In the genomic region with DNA sequence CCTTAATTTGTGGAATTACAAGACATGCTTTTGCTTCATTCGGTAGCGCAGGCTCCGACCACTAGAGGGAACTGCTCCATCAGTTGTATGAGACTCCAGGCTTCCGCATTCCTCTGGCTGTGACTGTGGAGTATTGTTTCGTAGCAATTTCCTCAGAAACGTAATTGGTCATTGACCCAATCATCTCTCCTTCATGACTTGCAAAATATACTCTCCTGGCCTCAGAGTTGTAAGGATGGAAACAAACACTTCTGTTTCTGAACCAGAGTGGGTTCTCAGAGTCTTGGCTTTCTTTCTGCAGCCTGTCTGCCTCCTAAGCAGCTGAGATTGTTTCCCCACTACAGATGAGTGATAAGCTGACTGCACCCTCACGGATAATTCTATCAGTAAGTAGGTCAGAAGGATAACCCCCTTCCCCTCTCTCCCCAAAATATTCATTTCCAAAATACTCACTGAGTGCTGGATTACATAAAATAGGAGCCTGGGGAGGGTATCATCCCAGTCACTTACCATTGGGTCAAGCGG, we compare ENCODE assay signal across 8 cellular contexts.
A peak's percentile ranks its signal among the peaks of the same experiment; 100 is the strongest.
DNase-seq lines count a peak whose midpoint lies in the region; ATAC-seq and TF ChIP-seq lines count a peak whose summit lies in the region.

No MANE protein-coding gene starts in this region.

- TF ChIP-seq EP300 in SK-N-SH (IDR thresholded peaks at IDR 0.05; ENCODE audit: borderline replicate concordance in 1 of 2, low read depth in 1 of 2, low read length in 1 of 2), result no peak

- no peaks in the 10 kb centered on the region for H3K9me2 ChIP-seq in SK-N-SH
- no peaks in the 10 kb centered on the region for H3K9me2 ChIP-seq in hepatocyte (replicated peaks; ENCODE audit: insufficient read depth)

- POLR2A ChIA-PET in SK-N-SH (lab: Yijun Ruan, JAX), result no interaction called here

- TF ChIP-seq RAD21 in SK-N-SH (IDR thresholded peaks at IDR 0.05; ENCODE audit: low read length), result peak; percentile 93

- CTCF ChIA-PET in SK-N-SH (lab: Yijun Ruan, JAX), result interaction anchor here (0.6 to 2.6 kb wide), 14 partner anchors 16 to 519 kb away, joined by 3 to 14 read pairs (median 3); no protein-coding TSS in a partner anchor

- H3K36me3 ChIP-seq in SK-N-SH (replicated peaks in 1 of 2; ENCODE audit: control insufficient read depth in 1 of 2, insufficient read depth in 2 of 2, low read length in 1 of 2) (no peaks in the 10 kb centered on the region), hepatocyte (replicated peaks; ENCODE audit: insufficient read depth, low read depth) (no peaks in the 10 kb centered on the region)

- H3F3A ChIP-seq in SK-N-SH (replicated peaks; ENCODE audit: insufficient read depth), result no peaks in the 10 kb centered on the region

- H3K4me2 ChIP-seq in SK-N-SH (peak overlapping the region; percentile 56), hepatocyte (peak overlapping the region; percentile 66)

- peak overlapping the region; percentile 40 for H3K9ac ChIP-seq in SK-N-SH

- H3K4me3 ChIP-seq in NB4 (ENCODE audit: low read depth, low read length) (no peak overlapping the region), SK-N-SH (ENCODE audit: low read depth in 2 of 2, low read length in 1 of 2) (peak overlapping the region; percentile 39 to 40), astrocyte of the cerebellum (ENCODE audit: low read depth, low read length) (peak overlapping the region; percentile 2), hepatocyte (no peak overlapping the region)

- 16% methylated on average over 8 of the region's 8 CpGs for WGBS in SK-N-SH (ENCODE audit: low lambda C conversion rate)
- WGBS in hepatocyte (ENCODE audit: low lambda C conversion rate, missing lambda C conversion rate), result 15% methylated on average over 8 of the region's 8 CpGs

- TF ChIP-seq CTCF in GM13976 (IDR thresholded peaks at IDR 0.05; ENCODE audit: borderline replicate concordance, control extremely low read depth, extremely low read depth, insufficient read depth, missing control alignments) (peak; percentile 74), NB4 (IDR thresholded peaks at IDR 0.05; ENCODE audit: low read depth, low read length) (peak; percentile 94), SK-N-SH (IDR thresholded peaks at IDR 0.05) (peak; percentile 97), astrocyte of the cerebellum (IDR thresholded peaks at IDR 0.05; ENCODE audit: low read depth, low read length, missing control alignments) (peak; percentile 94), hepatocyte (IDR thresholded peaks at IDR 0.05; ENCODE audit: poor library complexity) (peak; percentile 97)

- H3K9me3 ChIP-seq in SK-N-SH (no peaks in the 10 kb centered on the region), hepatocyte (ENCODE audit: low read depth) (no peaks in the 10 kb centered on the region)

- DNase-seq in GM13976 (ENCODE audit: low spot score) (peak; percentile 59), NB4 (ENCODE audit: low read depth) (peak; percentile 84), SK-N-SH (peak; percentile 58), astrocyte of the cerebellum (ENCODE audit: low read depth) (peak; percentile 95), hepatocyte (ENCODE audit: low spot score) (peak; percentile 93), renal cortical epithelial cell (ENCODE audit: low read depth) (peak; percentile 95)
- DNase-seq in effector CD8-positive, alpha-beta T cell (lab: John Stamatoyannopoulos, UW), result no peak

- H3K4me1 ChIP-seq in SK-N-SH (ENCODE audit: control insufficient read depth in 1 of 2, insufficient read depth in 2 of 2, low read depth in 1 of 2, low read length in 1 of 2) (peaks cover 0 to 3% of the 10 kb centered on the region in 2 experiments; a peak in 1 of 4 replicates), hepatocyte (ENCODE audit: insufficient read depth) (no peaks in the 10 kb centered on the region)

- H3K27ac ChIP-seq in SK-N-SH (ENCODE audit: low read depth in 2 of 2, low read length in 1 of 2) (peak overlapping the region in 1 of 2 experiments; percentile 57; a peak in 2 of 4 replicates), hepatocyte (peak overlapping the region; percentile 62)

- ATAC-seq in HG02642 (IDR thresholded peaks at IDR 0.05; ENCODE audit: poor library complexity, unreplicated experiment), result peak; percentile 90

- TF ChIP-seq POLR2A in NB4 (IDR thresholded peaks at IDR 0.05; ENCODE audit: extremely low read depth, insufficient read length), result no peak

- H3K27me3 ChIP-seq in SK-N-SH (ENCODE audit: insufficient read depth), result no peaks in the 10 kb centered on the region
- peaks cover 5% of the 10 kb centered on the region for H3K27me3 ChIP-seq in hepatocyte

- in situ Hi-C loops in GM13976 (cut with MboI; ENCODE audit: low sequenced_read_pairs, unreplicated experiment), result loop anchor here (10.0 kb wide), 1 partner anchor 238 kb away; no protein-coding TSS in a partner anchor
- in situ Hi-C loops in astrocyte of the cerebellum (cut with HindIII; ENCODE audit: low sequenced_read_pairs), result no loop called here

- H4K20me1 ChIP-seq in SK-N-SH (ENCODE audit: insufficient read depth), result no peaks in the 10 kb centered on the region
- H4K20me1 ChIP-seq in hepatocyte (ENCODE audit: insufficient read depth, poor library complexity, severe bottlenecking), result no peaks in the 10 kb centered on the region

- H2AFZ ChIP-seq in SK-N-SH (ENCODE audit: low read depth), result peak overlapping the region; percentile 91
- peak overlapping the region; percentile 54 for H2AFZ ChIP-seq in hepatocyte

- H3K79me2 ChIP-seq in SK-N-SH (ENCODE audit: insufficient read depth) (no peaks in the 10 kb centered on the region), hepatocyte (no peaks in the 10 kb centered on the region)

TF ChIP-seq in SK-N-SH, 30 proteins besides CTCF, POLR2A, EP300 and RAD21 (continues in another document):
- TF ChIP-seq EZH2phosphoT487 (IDR thresholded peaks at IDR 0.05; ENCODE audit: borderline replicate concordance, low read depth) (no peak), MEF2A (IDR thresholded peaks at IDR 0.05; ENCODE audit: borderline replicate concordance, low read depth) (no peak), GATA2 (CRISPR knock-in tag; IDR thresholded peaks at IDR 0.05) (no peak), ELF1 (IDR thresholded peaks at IDR 0.05) (peak; percentile 100), MXI1 (IDR thresholded peaks at IDR 0.05; ENCODE audit: low read depth, low read length) (no peak), TCF12 (IDR thresholded peaks at IDR 0.05) (no peak), FOXM1 (IDR thresholded peaks at IDR 0.05; ENCODE audit: low read depth) (no peak), TEAD4 (IDR thresholded peaks at IDR 0.05; ENCODE audit: borderline replicate concordance, insufficient read depth) (0 out of 2 replicates have a peak, but pooled peaks have one; percentile 19), RFX5 (IDR thresholded peaks at IDR 0.05; ENCODE audit: low read length) (no peak), FOSL2 (IDR thresholded peaks at IDR 0.05; ENCODE audit: borderline replicate concordance, low read depth) (no peak), SMC3 (IDR thresholded peaks at IDR 0.05; ENCODE audit: low read depth, low read length) (peak; percentile 79), SIN3A (IDR thresholded peaks at IDR 0.05; ENCODE audit: borderline replicate concordance, low read depth, low read length) (peak; percentile 49; the same call in 1 of the 2 replicates), NRF1 (IDR thresholded peaks at IDR 0.05; ENCODE audit: low read depth, low read length) (no peak), YY1 (IDR thresholded peaks at IDR 0.05; ENCODE audit: low read depth) (no peak)
- TF ChIP-seq, protein P1, sequence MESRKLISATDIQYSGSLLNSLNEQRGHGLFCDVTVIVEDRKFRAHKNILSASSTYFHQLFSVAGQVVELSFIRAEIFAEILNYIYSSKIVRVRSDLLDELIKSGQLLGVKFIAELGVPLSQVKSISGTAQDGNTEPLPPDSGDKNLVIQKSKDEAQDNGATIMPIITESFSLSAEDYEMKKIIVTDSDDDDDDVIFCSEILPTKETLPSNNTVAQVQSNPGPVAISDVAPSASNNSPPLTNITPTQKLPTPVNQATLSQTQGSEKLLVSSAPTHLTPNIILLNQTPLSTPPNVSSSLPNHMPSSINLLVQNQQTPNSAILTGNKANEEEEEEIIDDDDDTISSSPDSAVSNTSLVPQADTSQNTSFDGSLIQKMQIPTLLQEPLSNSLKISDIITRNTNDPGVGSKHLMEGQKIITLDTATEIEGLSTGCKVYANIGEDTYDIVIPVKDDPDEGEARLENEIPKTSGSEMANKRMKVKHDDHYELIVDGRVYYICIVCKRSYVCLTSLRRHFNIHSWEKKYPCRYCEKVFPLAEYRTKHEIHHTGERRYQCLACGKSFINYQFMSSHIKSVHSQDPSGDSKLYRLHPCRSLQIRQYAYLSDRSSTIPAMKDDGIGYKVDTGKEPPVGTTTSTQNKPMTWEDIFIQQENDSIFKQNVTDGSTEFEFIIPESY (IDR thresholded peaks at IDR 0.05; ENCODE audit: borderline replicate concordance, low read depth), result no peak
- TF ChIP-seq, protein P2, sequence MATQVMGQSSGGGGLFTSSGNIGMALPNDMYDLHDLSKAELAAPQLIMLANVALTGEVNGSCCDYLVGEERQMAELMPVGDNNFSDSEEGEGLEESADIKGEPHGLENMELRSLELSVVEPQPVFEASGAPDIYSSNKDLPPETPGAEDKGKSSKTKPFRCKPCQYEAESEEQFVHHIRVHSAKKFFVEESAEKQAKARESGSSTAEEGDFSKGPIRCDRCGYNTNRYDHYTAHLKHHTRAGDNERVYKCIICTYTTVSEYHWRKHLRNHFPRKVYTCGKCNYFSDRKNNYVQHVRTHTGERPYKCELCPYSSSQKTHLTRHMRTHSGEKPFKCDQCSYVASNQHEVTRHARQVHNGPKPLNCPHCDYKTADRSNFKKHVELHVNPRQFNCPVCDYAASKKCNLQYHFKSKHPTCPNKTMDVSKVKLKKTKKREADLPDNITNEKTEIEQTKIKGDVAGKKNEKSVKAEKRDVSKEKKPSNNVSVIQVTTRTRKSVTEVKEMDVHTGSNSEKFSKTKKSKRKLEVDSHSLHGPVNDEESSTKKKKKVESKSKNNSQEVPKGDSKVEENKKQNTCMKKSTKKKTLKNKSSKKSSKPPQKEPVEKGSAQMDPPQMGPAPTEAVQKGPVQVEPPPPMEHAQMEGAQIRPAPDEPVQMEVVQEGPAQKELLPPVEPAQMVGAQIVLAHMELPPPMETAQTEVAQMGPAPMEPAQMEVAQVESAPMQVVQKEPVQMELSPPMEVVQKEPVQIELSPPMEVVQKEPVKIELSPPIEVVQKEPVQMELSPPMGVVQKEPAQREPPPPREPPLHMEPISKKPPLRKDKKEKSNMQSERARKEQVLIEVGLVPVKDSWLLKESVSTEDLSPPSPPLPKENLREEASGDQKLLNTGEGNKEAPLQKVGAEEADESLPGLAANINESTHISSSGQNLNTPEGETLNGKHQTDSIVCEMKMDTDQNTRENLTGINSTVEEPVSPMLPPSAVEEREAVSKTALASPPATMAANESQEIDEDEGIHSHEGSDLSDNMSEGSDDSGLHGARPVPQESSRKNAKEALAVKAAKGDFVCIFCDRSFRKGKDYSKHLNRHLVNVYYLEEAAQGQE (IDR thresholded peaks at IDR 0.05; ENCODE audit: low read depth, low read length), result no peak

Comparison
In these comparisons a context has a peak if more than half of its experiments do, and no peak if none do; other contexts are left out.
1. H3K4me3 ChIP-seq: peak in SK-N-SH (2 of 2) and astrocyte of the cerebellum (single experiment); none in NB4 (single experiment) and hepatocyte (single experiment).
2. Peak in every context shown above with its lines, with median percentiles within 50 percentile points of each other: CTCF ChIP-seq.